In genomic region chr22:41301085-41302015, GRCh38 we compare ENCODE assay signal across 8 cellular contexts. TPM values are rescaled to one million over a fixed set of nuclear protein-coding genes. Genes with fewer than 3 reads are reported as not detected.
DNase-seq lines count a peak whose midpoint lies in the region; ATAC-seq, FAIRE-seq and TF ChIP-seq lines count a peak whose summit lies in the region.

TSS of gene ZC3H7B (plus strand) at chr22:41301525. CDS start at chr22:41320661, 19,136 bp downstream.

- H3K4me3 ChIP-seq in HUES6 (ENCODE audit: low read depth, low read length) (peak within 1 kb of the TSS; percentile 86), OCI-LY7 (ENCODE audit: low read depth, low read length, poor library complexity, severe bottlenecking) (peak within 1 kb of the TSS; percentile 99), mucosa of stomach (ENCODE audit: low read length) (peak within 1 kb of the TSS; percentile 25)

- intact Hi-C loops in OCI-LY7 (cut with micrococcal nuclease; ENCODE audit: unreplicated experiment) = loop anchor here (10.0 kb wide), 1 partner anchor 83 kb away; the partner anchor contains the start of gene TEF

- no TSS peak for BruUV-seq in OCI-LY7 (replicated peaks; lab: Mats Ljungman, UMichigan)

- peaks cover 50% of the 10 kb centered on the region for H3K79me2 ChIP-seq in OCI-LY7 (ENCODE audit: insufficient read depth, low read depth, low read length)

- no peak for FAIRE-seq in D721Med (lab: Jason Lieb, UNC)

- peak; percentile 86 for ATAC-seq in GM21390 (IDR thresholded peaks at IDR 0.05; ENCODE audit: unreplicated experiment)

- POLR2A ChIA-PET in OCI-LY7 (lab: Charles Lee) = interaction anchor here (0.8 to 1.2 kb wide), 4 partner anchors 13 to 358 kb away, joined by 3 to 7 read pairs (median 4); partner anchors contain the start of genes RANGAP1 and RBX1

- CTCF ChIA-PET in OCI-LY7 (lab: Charles Lee; ENCODE audit: unreplicated experiment) = no interaction called here

- no peaks in the 10 kb centered on the region for H3K9me2 ChIP-seq in OCI-LY7 (ENCODE audit: insufficient read depth, low read length)

- peak within 1 kb of the TSS; percentile 85 for H3K4me2 ChIP-seq in OCI-LY7 (ENCODE audit: low read length)

- TF ChIP-seq CTCF in D721Med (IDR thresholded peaks at IDR 0.05; ENCODE audit: insufficient read depth, missing control alignments) (peak; percentile 41), OCI-LY7 (conservative IDR thresholded peaks at IDR 0.05; ENCODE audit: low read length) (peak; percentile 67)

- H3K36me3 ChIP-seq in HUES6 (ENCODE audit: control insufficient read depth, insufficient read depth, low read length) (peaks cover 8% of the 10 kb centered on the region; the same call in 1 of the 2 replicates), OCI-LY7 (ENCODE audit: insufficient read depth, low read length) (peaks cover 19% of the 10 kb centered on the region), mucosa of stomach (ENCODE audit: control insufficient read depth, insufficient read depth, low read length) (no peaks in the 10 kb centered on the region)

- H3K9ac ChIP-seq in HUES6 (ENCODE audit: low read length) = peak within 1 kb of the TSS; percentile 89
- peak within 1 kb of the TSS; percentile 90 for H3K9ac ChIP-seq in mucosa of stomach (ENCODE audit: low read length)

- H3K9me3 ChIP-seq in HUES6 (ENCODE audit: control insufficient read depth, insufficient read depth, low read depth, low read length) (no peaks in the 10 kb centered on the region), OCI-LY7 (ENCODE audit: low read length) (no peaks in the 10 kb centered on the region), mucosa of stomach (ENCODE audit: control insufficient read depth, low read length) (no peaks in the 10 kb centered on the region)

- peak; percentile 54 for TF ChIP-seq POLR2A in erythroblast (IDR thresholded peaks at IDR 0.05; ENCODE audit: low read length)

- H3K27me3 ChIP-seq in HUES6 (ENCODE audit: control insufficient read depth, insufficient read depth, low read length) (no peaks in the 10 kb centered on the region), mucosa of stomach (ENCODE audit: control insufficient read depth, insufficient read depth, low read length) (no peaks in the 10 kb centered on the region)

- H3K4me1 ChIP-seq in HUES6 (ENCODE audit: control insufficient read depth, insufficient read depth, low read length) = peaks cover 12% of the 10 kb centered on the region
- peaks cover 20% of the 10 kb centered on the region for H3K4me1 ChIP-seq in OCI-LY7 (ENCODE audit: insufficient read depth, low read length, poor library complexity, severe bottlenecking)
- H3K4me1 ChIP-seq in mucosa of stomach (ENCODE audit: control insufficient read depth, insufficient read depth, low read length) = peaks cover 15% of the 10 kb centered on the region

- DNase-seq in D721Med (ENCODE audit: insufficient read length, low spot score) (peak; percentile 66), OCI-LY7 (ENCODE audit: low spot score) (peak; percentile 92), activated T-cell treated with anti-CD3 and anti-CD28 coated beads for 48 hours (ENCODE audit: low read depth) (peak; percentile 80), erythroblast (lab: John Stamatoyannopoulos, UW) (peak; percentile 85 to 90)
- peak; percentile 62 to 64 for DNase-seq in stimulated activated CD8-positive, alpha-beta memory T cell treated with anti-CD3 and anti-CD28 coated beads, Interleukin-7, amount 100 ng/mL, for 1 hour (ENCODE audit: low read depth in 2 of 2)

- no peaks in the 10 kb centered on the region for H4K20me1 ChIP-seq in OCI-LY7 (ENCODE audit: insufficient read depth, low read length)

- H3K27ac ChIP-seq in HUES6 (ENCODE audit: low read depth, low read length) = peak within 1 kb of the TSS; percentile 93
- peak within 1 kb of the TSS; percentile 64 for H3K27ac ChIP-seq in OCI-LY7 (ENCODE audit: low read depth, low read length, poor library complexity, severe bottlenecking)

- peak within 1 kb of the TSS; percentile 45 for H2AFZ ChIP-seq in OCI-LY7 (ENCODE audit: low read length)

RNA-seq across cellular contexts. Expression of gene ZC3H7B, which starts in this region (rescaled TPM):
- 42.4 and 46.7 TPM in 2 replicates for total RNA-seq in OCI-LY7 (2014; rRNA removed; shearing (Covaris generic))
- 55.1 and 56.3 TPM in 2 replicates for total RNA-seq in OCI-LY7 (2022)

Comparison
In these comparisons a context has a peak if more than half of its experiments do, and no peak if none do; other contexts are left out.
1. Peak in every context shown above with its lines: DNase-seq, ATAC-seq, H3K4me3 ChIP-seq and H3K27ac ChIP-seq.
2. H3K4me3 ChIP-seq: peak in every context shown above with its lines; median percentile 99 in OCI-LY7; 86 in HUES6; 25 in mucosa of stomach.